In the genomic region with DNA sequence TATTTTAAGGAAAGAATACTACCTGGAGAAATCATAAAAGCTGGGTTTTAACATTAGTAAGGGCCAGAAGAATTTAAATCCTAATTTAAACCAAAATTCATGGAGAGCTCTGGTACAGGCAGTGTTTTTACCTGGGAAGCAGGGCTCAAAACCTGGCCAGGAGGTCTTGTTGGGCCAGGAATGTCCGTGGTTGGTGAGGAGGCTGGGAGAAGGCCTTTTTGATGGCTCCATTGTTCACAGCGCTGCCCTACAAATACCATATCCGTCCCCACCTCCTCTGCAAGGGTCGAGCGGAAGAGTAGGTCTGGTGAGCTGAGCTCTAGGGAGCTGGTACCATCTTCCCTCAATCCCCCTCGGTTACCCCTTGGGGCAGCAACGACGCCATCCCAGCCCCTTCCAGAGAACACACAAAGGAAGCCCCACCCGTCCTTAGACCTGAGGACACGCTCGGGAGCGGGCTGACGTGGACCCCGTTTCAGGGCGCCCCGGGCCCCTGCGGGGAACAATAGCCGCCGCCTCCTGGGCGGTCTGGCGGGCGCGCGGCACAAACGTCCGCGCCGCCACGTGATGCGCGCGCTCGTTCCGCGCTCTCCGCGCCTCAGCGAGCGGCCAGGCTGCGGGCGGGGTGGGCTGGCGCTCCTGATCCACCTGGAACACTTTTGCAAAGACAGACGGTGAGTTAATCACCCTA, we compare ENCODE assay signal across 11 cellular contexts. TPM values are rescaled to one million over a fixed set of nuclear protein-coding genes. Genes with fewer than 3 reads are reported as not detected.
DNase-seq lines count a peak whose midpoint lies in the region; ATAC-seq and TF ChIP-seq lines count a peak whose summit lies in the region.
"Had no signal": no experiment of that assay in that cellular context is flagged by ENCODE, and none has a peak within 500 bp of the region (broad histone marks: within the 10 kb centered on the region; RNA-seq: fewer than 3 reads in every experiment).

No MANE protein-coding gene starts in this region.

- no peak overlapping the region for H3K56ac ChIP-seq in IMR-90 (ENCODE audit: extremely low read depth, insufficient read depth, low read length)

- H3K9me2 ChIP-seq in neural cell (ENCODE audit: insufficient read depth, low read length) = no peaks in the 10 kb centered on the region

- no peak overlapping the region for H3K23ac ChIP-seq in IMR-90 (ENCODE audit: low read depth, low read length)

- H3K4me2 ChIP-seq in IMR-90 (ENCODE audit: low read depth, low read length) (no peak overlapping the region), neural cell (ENCODE audit: low read length) (peak overlapping the region; percentile 25)
- H3K4me2 ChIP-seq: KMS-11 had no signal

- H3K36me3 ChIP-seq in Caco-2 (ENCODE audit: control insufficient read depth, insufficient read depth, low read length) (no peaks in the 10 kb centered on the region), IMR-90 (ENCODE audit: control insufficient read depth, insufficient read depth, low read length) (no peaks in the 10 kb centered on the region), neural cell (ENCODE audit: insufficient read depth, low read length) (no peaks in the 10 kb centered on the region)

- TF ChIP-seq CTCF in Caco-2 (IDR thresholded peaks at IDR 0.05; ENCODE audit: insufficient read depth in 1 of 2, low read depth in 1 of 2, low read length in 1 of 2, severe bottlenecking in 1 of 2, unreplicated experiment in 1 of 2) (no peak), IMR-90 (conservative IDR thresholded peaks at IDR 0.05; ENCODE audit: low read depth, low read length) (no peak), brain (conservative IDR thresholded peaks at IDR 0.05) (no peak), neural cell (IDR thresholded peaks at IDR 0.05; ENCODE audit: poor library complexity, severe bottlenecking) (no peak)

- BruUV-seq in Caco-2 (replicated peaks; lab: Mats Ljungman, UMichigan) = no TSS peak
- no TSS peak for BruUV-seq in IMR-90 (replicated peaks; lab: Mats Ljungman, UMichigan)

- peak overlapping the region; percentile 31 for H3K4me3 ChIP-seq in Caco-2 (ENCODE audit: low read depth, low read length)
- H3K4me3 ChIP-seq in IMR-90 (ENCODE audit: insufficient read depth, low read depth, low read length) = no peak overlapping the region
- H3K4me3 ChIP-seq in neural cell (ENCODE audit: low read length) = peak overlapping the region; percentile 67
- H3K4me3 ChIP-seq: GM12878 had no signal

- H3K9me3 ChIP-seq in Caco-2 = no peaks in the 10 kb centered on the region
- H3K9me3 ChIP-seq in IMR-90 (ENCODE audit: control insufficient read depth, insufficient read depth, low read length) = 0 out of 2 replicates have a peak, but pooled peaks cover 2% of the 10 kb centered on the region
- no peaks in the 10 kb centered on the region for H3K9me3 ChIP-seq in neural cell (ENCODE audit: low read length)

- no peak for TF ChIP-seq POLR2A in IMR-90 (IDR thresholded peaks at IDR 0.05; ENCODE audit: low read depth, low read length)

- 1% methylated on average over 16 of the region's 43 CpGs; no CpG with 5 or more reads in 1 of the 2 experiments for WGBS in IMR-90 (ENCODE audit: extremely low coverage in 2 of 2, insufficient read length in 1 of 2), 2 experiments

- H2BK5ac ChIP-seq in IMR-90 (ENCODE audit: low read depth, low read length, poor library complexity, severe bottlenecking) = no peak overlapping the region

- no peak overlapping the region for H2BK20ac ChIP-seq in IMR-90 (ENCODE audit: low read depth, low read length)

- no peak for DNase-seq in Caco-2
- DNase-seq in IMR-90 = no peak
- no peak for DNase-seq in COLO829 (ENCODE audit: low spot score)
- no peak for DNase-seq in SW 1271 (lab: John Stamatoyannopoulos, UW)
- DNase-seq: activated CD8-positive, alpha-beta memory T cell treated with anti-CD3 and anti-CD28 coated beads for 24 hours had no signal

- dilution Hi-C loops in IMR-90 (cut with HindIII; ENCODE audit: low sequenced_read_pairs, unreplicated experiment) = no loop called here

- peak overlapping the region; percentile 39 for H2AFZ ChIP-seq in IMR-90 (replicated peaks; ENCODE audit: low read length, poor library complexity)
- H2AFZ ChIP-seq in neural cell (ENCODE audit: low read depth, low read length) = no peak overlapping the region

- intact Hi-C loops in Caco-2 (cut with micrococcal nuclease; ENCODE audit: unreplicated experiment) = no loop called here
- intact Hi-C loops in IMR-90 (cut with micrococcal nuclease) = no loop called here

- H4K8ac ChIP-seq in IMR-90 (ENCODE audit: low read depth in 2 of 2, low read length in 2 of 2) = no peak overlapping the region

- H3K79me1 ChIP-seq in IMR-90 (ENCODE audit: low read depth in 1 of 2, low read length in 2 of 2) = no peaks in the 10 kb centered on the region

- H3K4me1 Mint-ChIP-seq in Caco-2 (ENCODE audit: low read depth, unreplicated experiment) (no peaks in the 10 kb centered on the region), brain (peaks cover 22% of the 10 kb centered on the region)

- no peak overlapping the region for H3K4ac ChIP-seq in IMR-90 (ENCODE audit: low read depth, low read length)

- H3K4me3 Mint-ChIP-seq in Caco-2 (ENCODE audit: unreplicated experiment) (peak overlapping the region; percentile 63), brain (peak overlapping the region; percentile 61 to 79 (median 77))

- POLR2A ChIA-PET in Caco-2 (lab: Charles Lee) (no interaction called here), IMR-90 (lab: Charles Lee; ENCODE audit: unreplicated experiment) (no interaction called here)

- ATAC-seq in IMR-90 (ENCODE audit: low read depth) (no peak), HG02798 (IDR thresholded peaks at IDR 0.05; ENCODE audit: poor library complexity, unreplicated experiment) (no peak), GM18511 (IDR thresholded peaks at IDR 0.05; ENCODE audit: unreplicated experiment) (no peak)
- ATAC-seq: GM12878 had no signal

- H3K27ac ChIP-seq in IMR-90 (ENCODE audit: insufficient read depth, low read length) = no peak overlapping the region
- H3K27ac ChIP-seq in neural cell (ENCODE audit: low read length) = no peak overlapping the region
- H3K27ac ChIP-seq: KMS-11 had no signal

- H3K18ac ChIP-seq in IMR-90 (ENCODE audit: low read depth, low read length) = no peak overlapping the region

- no peaks in the 10 kb centered on the region for H3K9me1 ChIP-seq in IMR-90 (ENCODE audit: insufficient read depth, low read length)

- H3K27ac Mint-ChIP-seq in Caco-2 (ENCODE audit: unreplicated experiment) (no peak overlapping the region), brain (no peak overlapping the region)

- no peaks in the 10 kb centered on the region for H3F3A ChIP-seq in neural cell (ENCODE audit: insufficient read depth, low read length, poor library complexity, severe bottlenecking)

- no peak overlapping the region for H2BK15ac ChIP-seq in IMR-90 (ENCODE audit: low read depth, low read length)

- CTCF ChIA-PET in Caco-2 (lab: Charles Lee) (no interaction called here), IMR-90 (lab: Yijun Ruan, JAX) (interaction anchor here (0.6 kb wide), 1 partner anchor 120 kb away, joined by 3 read pairs; no protein-coding TSS in a partner anchor)

- H2AK5ac ChIP-seq in IMR-90 (ENCODE audit: low read depth, low read length) = no peak overlapping the region

- no peak overlapping the region for H2BK120ac ChIP-seq in IMR-90 (ENCODE audit: low read depth, low read length)

- H3K36me3 Mint-ChIP-seq in Caco-2 (ENCODE audit: insufficient read depth, unreplicated experiment) (no peaks in the 10 kb centered on the region), brain (no peaks in the 10 kb centered on the region)

- H3K9ac ChIP-seq in IMR-90 (ENCODE audit: low read depth, low read length) (no peak overlapping the region), neural cell (ENCODE audit: low read length) (peak overlapping the region; percentile 49)
- H3K9ac ChIP-seq: KMS-11 had no signal

- no peak overlapping the region for H2AK9ac ChIP-seq in IMR-90 (replicated peaks; ENCODE audit: low read depth, low read length, poor library complexity)

- H4K20me1 ChIP-seq in IMR-90 (ENCODE audit: insufficient read depth, low read length) (no peaks in the 10 kb centered on the region), neural cell (ENCODE audit: insufficient read depth) (no peaks in the 10 kb centered on the region)

- no peak for TF ChIP-seq EP300 in neural cell (conservative IDR thresholded peaks at IDR 0.05; ENCODE audit: poor library complexity, severe bottlenecking)

- H4K91ac ChIP-seq in IMR-90 (ENCODE audit: insufficient read depth, low read depth, low read length) = no peak overlapping the region

- H3K79me2 ChIP-seq in neural cell (replicated peaks; ENCODE audit: insufficient read depth, low read length) = no peaks in the 10 kb centered on the region

- H3K27me3 ChIP-seq in Caco-2 (replicated peaks; ENCODE audit: control insufficient read depth, insufficient read depth, low read length) (peaks cover 3% of the 10 kb centered on the region; the same call in 1 of the 2 replicates), IMR-90 (ENCODE audit: control insufficient read depth, insufficient read depth, low read length) (peaks cover 72% of the 10 kb centered on the region), neural cell (ENCODE audit: insufficient read depth, low read depth, low read length) (peaks cover 100% of the 10 kb centered on the region)

- H3K27me3 Mint-ChIP-seq in Caco-2 (ENCODE audit: insufficient read depth, unreplicated experiment) (peaks cover 17% of the 10 kb centered on the region), brain (peaks cover 100% of the 10 kb centered on the region)

- no peak for TF ChIP-seq RAD21 in IMR-90 (IDR thresholded peaks at IDR 0.05; ENCODE audit: low read length)
- TF ChIP-seq RAD21 in neural cell (conservative IDR thresholded peaks at IDR 0.05) = no peak

- H4K5ac ChIP-seq in IMR-90 (ENCODE audit: low read depth, low read length) = no peak overlapping the region

- in situ Hi-C loops in IMR-90 (cut with MboI; ENCODE audit: low sequenced_read_pairs) = no loop called here

- no peak overlapping the region for H3K14ac ChIP-seq in IMR-90 (replicated peaks; ENCODE audit: low read depth, low read length)

- H3K4me1 ChIP-seq in Caco-2 (peaks cover 7% of the 10 kb centered on the region; the same call in 1 of the 2 replicates), IMR-90 (ENCODE audit: control insufficient read depth, insufficient read depth, low read length) (no peaks in the 10 kb centered on the region)

- H3K9me3 Mint-ChIP-seq in Caco-2 (ENCODE audit: unreplicated experiment) (no peaks in the 10 kb centered on the region), brain (peaks cover 2 to 21% (median 7%) of the 10 kb centered on the region in 5 experiments)

RNA-seq across cellular contexts. Expression of a gene that starts 10.7 kb away (rescaled TPM):
- total RNA-seq in Caco-2 (2022) = not detected in 2 replicates
- not detected in 2 replicates for total RNA-seq in IMR-90 (2012; rRNA removed)
- polyA plus RNA-seq in IMR-90 (2012; rRNA removed) = not detected in 2 replicates
- not detected in 2 replicates for polyA plus RNA-seq in IMR-90 (2012; cell fraction: cytosol; rRNA removed)
- polyA plus RNA-seq in IMR-90 (2012; cell fraction: nucleus; rRNA removed; ENCODE audit: low replicate concordance) = not detected in 2 replicates
- polyA plus RNA-seq in brain (ENCODE audit: insufficient read depth, low read depth, low replicate concordance) = 2.1 TPM
- polyA plus RNA-seq in neural cell = not detected in 2 replicates
- not detected in 2 replicates for polyA minus RNA-seq in neural cell
- total RNA-seq: GM12878 had no signal
- polyA plus RNA-seq: GM12878 had no signal

RNA-seq across cellular contexts. Expression of a gene that starts 20.6 kb away (rescaled TPM):
- total RNA-seq in Caco-2 (2022) (1.2 and 1.5 TPM in 2 replicates), IMR-90 (2012; rRNA removed) (not detected in 2 replicates)
- polyA plus RNA-seq in IMR-90 (2012; rRNA removed) (not detected in 2 replicates), brain (ENCODE audit: insufficient read depth, low read depth, low replicate concordance) (1.2 TPM), neural cell (not detected in 2 replicates)
- polyA plus RNA-seq in IMR-90 (2012; cell fraction: cytosol; rRNA removed) = not detected in 2 replicates
- not detected in 2 replicates for polyA plus RNA-seq in IMR-90 (2012; cell fraction: nucleus; rRNA removed; ENCODE audit: low replicate concordance)
- polyA minus RNA-seq in neural cell = not detected in 2 replicates
- total RNA-seq: GM12878 had no signal
- polyA plus RNA-seq: GM12878 had no signal

RNA-seq across cellular contexts. Expression of a gene that starts 26.4 kb away (rescaled TPM):
- total RNA-seq in Caco-2 (2022) = 1.00 and 1.2 TPM in 2 replicates
- total RNA-seq in IMR-90 (2012; rRNA removed) = not detected in 2 replicates
- not detected in 2 replicates for polyA plus RNA-seq in IMR-90 (2012; rRNA removed)
- polyA plus RNA-seq in IMR-90 (2012; cell fraction: cytosol; rRNA removed) = not detected in 2 replicates
- polyA plus RNA-seq in IMR-90 (2012; cell fraction: nucleus; rRNA removed; ENCODE audit: low replicate concordance) = not detected in 2 replicates
- polyA plus RNA-seq in brain (ENCODE audit: insufficient read depth, low read depth, low replicate concordance) = not detected
- polyA plus RNA-seq in neural cell = not detected in 2 replicates
- polyA minus RNA-seq in neural cell = not detected in 2 replicates
- total RNA-seq: GM12878 had no signal

RNA-seq across cellular contexts. Expression of a gene that starts 48.2 kb away (rescaled TPM):
- total RNA-seq in Caco-2 (2022) (not detected in 2 replicates), IMR-90 (2012; rRNA removed) (not detected in 2 replicates)
- polyA plus RNA-seq in IMR-90 (2012; rRNA removed) (not detected in 2 replicates), brain (ENCODE audit: insufficient read depth, low read depth, low replicate concordance) (10.0 TPM), neural cell (not detected in 2 replicates)
- not detected in 2 replicates for polyA plus RNA-seq in IMR-90 (2012; cell fraction: cytosol; rRNA removed)
- not detected in 2 replicates for polyA plus RNA-seq in IMR-90 (2012; cell fraction: nucleus; rRNA removed; ENCODE audit: low replicate concordance)
- not detected in 2 replicates for polyA minus RNA-seq in neural cell
- total RNA-seq: GM12878 had no signal
- polyA plus RNA-seq: GM12878 had no signal

RNA-seq across cellular contexts. Expression of a gene that starts 55.2 kb away (rescaled TPM):
- total RNA-seq in Caco-2 (2022) (not detected in 2 replicates), IMR-90 (2012; rRNA removed) (not detected in 2 replicates)
- polyA plus RNA-seq in IMR-90 (2012; rRNA removed) (not detected in 2 replicates), brain (ENCODE audit: insufficient read depth, low read depth, low replicate concordance) (8.9 TPM), neural cell (not detected in 2 replicates)
- polyA plus RNA-seq in IMR-90 (2012; cell fraction: cytosol; rRNA removed) = not detected in 2 replicates
- polyA plus RNA-seq in IMR-90 (2012; cell fraction: nucleus; rRNA removed; ENCODE audit: low replicate concordance) = not detected in 2 replicates
- not detected in 2 replicates for polyA minus RNA-seq in neural cell
- total RNA-seq: GM12878 had no signal
- polyA plus RNA-seq: GM12878 had no signal
